In the genomic region with DNA sequence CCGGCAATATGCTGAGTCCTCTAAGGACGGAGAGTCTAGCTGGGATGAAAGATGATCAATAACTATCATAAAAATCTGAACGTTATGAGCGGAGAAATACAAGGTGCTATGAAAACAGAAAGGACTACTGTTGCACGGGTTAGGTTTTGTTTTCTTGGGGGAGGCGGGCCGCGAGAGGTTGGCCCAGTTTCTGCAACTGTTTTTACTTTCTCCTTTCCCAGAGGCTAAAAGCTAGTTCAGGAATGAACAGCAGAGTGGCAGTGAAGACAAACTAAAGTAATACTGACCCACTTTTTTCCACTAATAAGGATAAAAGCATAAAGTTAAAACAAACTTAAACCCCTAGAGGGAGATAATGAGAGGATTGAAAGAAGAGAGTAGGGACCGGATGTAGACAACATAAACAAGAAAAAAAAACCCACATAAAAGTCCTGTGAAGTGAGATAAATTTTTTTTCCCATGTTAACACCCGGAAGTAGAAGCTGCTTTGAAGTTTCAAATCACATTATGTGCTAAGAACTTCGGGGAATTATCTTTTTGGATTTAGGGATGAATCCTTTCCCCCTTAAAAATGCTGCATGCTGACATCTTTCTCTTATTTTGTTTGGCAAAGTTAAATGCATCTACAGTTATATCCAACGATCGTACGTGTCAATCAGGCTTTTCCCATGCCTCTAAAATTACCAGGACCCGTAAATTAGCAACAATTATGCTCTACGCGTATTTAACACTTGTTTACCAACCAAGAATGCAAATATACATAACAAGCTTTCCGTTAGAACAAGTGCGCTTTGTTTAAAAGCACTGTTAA, we compare ENCODE assay signal across 8 cellular contexts. TPM values are rescaled to one million over a fixed set of nuclear protein-coding genes. Genes with fewer than 3 reads are reported as not detected.
A peak's percentile ranks its signal among the peaks of the same experiment; 100 is the strongest.
DNase-seq lines count a peak whose midpoint lies in the region; ATAC-seq and TF ChIP-seq lines count a peak whose summit lies in the region.

No MANE protein-coding gene starts in this region.

- H3K9me3 ChIP-seq in CD4-positive, alpha-beta memory T cell (ENCODE audit: control insufficient read depth in 1 of 2, low read length in 2 of 2) = no peaks in the 10 kb centered on the region
- H3K9me3 ChIP-seq in adrenal gland (replicated peaks in 1 of 3) (no peaks in the 10 kb centered on the region), left ventricle myocardium inferior (replicated peaks) (no peaks in the 10 kb centered on the region)

- TF ChIP-seq POLR2A in adrenal gland (IDR thresholded peaks at IDR 0.05) = peak in 1 of 2 donors; percentile 57

- TF ChIP-seq CTCF in adrenal gland (IDR thresholded peaks at IDR 0.05) (peak; percentile 34 to 61 (median 49)), left ventricle myocardium inferior (IDR thresholded peaks at IDR 0.05; ENCODE audit: borderline replicate concordance) (peak; percentile 43)

- H3K9me3 Mint-ChIP-seq in CD4-positive, alpha-beta memory T cell = peaks cover 0 to 1% (median 0%) of the 10 kb centered on the region in 8 donors

- intact Hi-C loops in CD4-positive, alpha-beta memory T cell (cut with micrococcal nuclease) = loop anchor here (1.0 to 5.0 kb wide), 8 partner anchors 33 to 366 kb away; a partner anchor contains a TSS
- intact Hi-C loops in adrenal gland (cut with DNase I) = loop anchor here in 1 of 2 donors (10.0 kb wide), 1 partner anchor 336 kb away; no protein-coding TSS in a partner anchor
- intact Hi-C loops in left ventricle myocardium inferior (cut with micrococcal nuclease) = loop anchor here (10.0 kb wide), 1 partner anchor 104 kb away; no protein-coding TSS in a partner anchor

- H3K27me3 Mint-ChIP-seq in CD4-positive, alpha-beta memory T cell = no peaks in the 10 kb centered on the region

- ATAC-seq in GM19324 (IDR thresholded peaks at IDR 0.05; ENCODE audit: low FRiP score, unreplicated experiment) = no peak

- peaks cover 21 to 44% (median 30%) of the 10 kb centered on the region in 4 donors for H3K4me1 Mint-ChIP-seq in CD4-positive, alpha-beta memory T cell

- 6 to 10% (median 7%) methylated on average over 19 of the region's 19 CpGs for WGBS in adrenal gland, 4 donors

- H3K36me3 Mint-ChIP-seq in CD4-positive, alpha-beta memory T cell = peaks cover 0 to 21% of the 10 kb centered on the region in 2 donors

- no peaks in the 10 kb centered on the region for H3K27me3 ChIP-seq in CD4-positive, alpha-beta memory T cell (ENCODE audit: insufficient read depth, low read length)
- H3K27me3 ChIP-seq in adrenal gland (no peaks in the 10 kb centered on the region), left ventricle myocardium inferior (ENCODE audit: low read depth) (no peaks in the 10 kb centered on the region)

- CTCF ChIA-PET in CD4-positive, alpha-beta memory T cell (lab: Charles Lee; ENCODE audit: partially characterized antibody) = interaction anchor here (0.6 to 6.2 kb wide), 31 partner anchors 9 to 460 kb away, joined by 3 to 74 read pairs (median 6); a partner anchor contains a TSS

- POLR2A ChIA-PET in CD4-positive, alpha-beta memory T cell (lab: Charles Lee; ENCODE audit: partially characterized antibody) = interaction anchor here (0.6 to 6.2 kb wide), 36 partner anchors 9 to 1398 kb away, joined by 3 to 81 read pairs (median 11); a partner anchor contains a TSS

- H3K27ac Mint-ChIP-seq in CD4-positive, alpha-beta memory T cell = peak overlapping the region; percentile 96 to 99 (median 98)

- H3K4me3 Mint-ChIP-seq in CD4-positive, alpha-beta memory T cell = peak overlapping the region; percentile 91 to 98 (median 95)

- H3K27ac ChIP-seq in CD4-positive, alpha-beta memory T cell (ENCODE audit: low read depth, low read length) = peak overlapping the region; percentile 96
- peak overlapping the region in 4 of 5 donors; percentile 6 to 100 (median 97) for H3K27ac ChIP-seq in adrenal gland
- H3K27ac ChIP-seq in left ventricle myocardium inferior (replicated peaks) = peak overlapping the region; percentile 96

- H3K36me3 ChIP-seq in CD4-positive, alpha-beta memory T cell (ENCODE audit: insufficient read depth, low read length) = no peaks in the 10 kb centered on the region
- H3K36me3 ChIP-seq in adrenal gland (replicated peaks in 1 of 2) (no peaks in the 10 kb centered on the region), left ventricle myocardium inferior (no peaks in the 10 kb centered on the region)

- peak overlapping the region; percentile 47 to 72 for H3K4me3 ChIP-seq in CD4-positive, alpha-beta memory T cell (ENCODE audit: low read length in 2 of 2)
- H3K4me3 ChIP-seq in adrenal gland (peak overlapping the region in 3 of 4 donors; percentile 8 to 96 (median 96)), left ventricle myocardium inferior (peak overlapping the region; percentile 90)

- peaks cover 34% of the 10 kb centered on the region for H3K4me1 ChIP-seq in CD4-positive, alpha-beta memory T cell (ENCODE audit: insufficient read depth, low read length)
- H3K4me1 ChIP-seq in adrenal gland (replicated peaks in 1 of 2) (peaks cover 12 to 28% of the 10 kb centered on the region in 2 donors), left ventricle myocardium inferior (peaks cover 55% of the 10 kb centered on the region)

- DNase-seq in CD4-positive, alpha-beta memory T cell = peak; percentile 57 to 88 (median 84)
- DNase-seq in GM19238 (ENCODE audit: insufficient read length, low spot score) (peak; percentile 20), HS-5 (ENCODE audit: low read depth) (peak; percentile 71), RKO (ENCODE audit: low spot score) (peak; percentile 95), adrenal gland (peak in 5 of 7 donors; percentile 21 to 64 (median 34)), left ventricle myocardium inferior (no peak), putamen (ENCODE audit: low spot score) (peak; percentile 60)

RNA-seq across cellular contexts. Expression of a gene that starts 1.0 kb away (rescaled TPM):
- 10 to 100 TPM; 66.9 to 67.4 TPM for total RNA-seq in CD4-positive, alpha-beta memory T cell
- 10 to 100 TPM; 30.5 to 31.5 TPM for polyA plus RNA-seq in CD4-positive, alpha-beta memory T cell
- total RNA-seq in adrenal gland = 10 to 100 TPM; 10.3 to 52.6 (median 21.7) TPM
- 10 to 100 TPM in 1 of 3 donors, 1 to 10 TPM in 2; 8.0 to 13.9 (median 9.8) TPM for polyA plus RNA-seq in adrenal gland
- 15.9 TPM for total RNA-seq in left ventricle myocardium inferior
